Comparison of ENCODE assay signal across 35 cellular contexts in genomic region chr21:40967771-40968170, GRCh38.
"Had no signal": no experiment of that assay in that cellular context is flagged by ENCODE, and none has a peak within 500 bp of the region (broad histone marks: within the 10 kb centered on the region; RNA-seq: fewer than 3 reads in every experiment).

No MANE protein-coding gene starts in this region.

- H3K4me2 ChIP-seq: smooth muscle cell had no signal

- H3K36me3 Mint-ChIP-seq: activated naive CD8-positive, alpha-beta T cell treated with anti-CD3 and anti-CD28 coated beads for 36 hours; brain; naive thymus-derived CD4-positive, alpha-beta T cell; stimulated activated memory B cell treated with anti-CD40 and anti-IgM and Interleukin-4, amounts not matched to agents 10 μg/mL and 1 μg/mL and 100 μg/mL, for 72 hours; type B pancreatic cell had no signal

- H3K4me1 Mint-ChIP-seq: activated CD4-positive, alpha-beta T cell treated with anti-CD3 and anti-CD28 coated beads for 36 hours; activated naive CD8-positive, alpha-beta T cell treated with anti-CD3 and anti-CD28 coated beads for 36 hours; brain; stimulated activated memory B cell treated with anti-CD40 and anti-IgM and Interleukin-4, amounts not matched to agents 10 μg/mL and 1 μg/mL and 100 μg/mL, for 72 hours; stimulated activated naive CD8-positive, alpha-beta T cell treated with anti-CD3 and anti-CD28 coated beads, Interleukin-15, amount 100 ng/mL, for 72 hours had no signal

- ATAC-seq: activated CD4-positive, alpha-beta T cell treated with anti-CD3 and anti-CD28 coated beads for 36 hours; gastroesophageal sphincter; left cardiac atrium; naive thymus-derived CD4-positive, alpha-beta T cell; stimulated activated memory B cell treated with anti-CD40 and anti-IgM and Interleukin-4, amounts not matched to agents 10 μg/mL and 1 μg/mL and 100 μg/mL, for 72 hours; stimulated activated naive CD8-positive, alpha-beta T cell treated with anti-CD3 and anti-CD28 coated beads, Interleukin-15, amount 100 ng/mL, for 72 hours had no signal

- H3K9me3 ChIP-seq: adrenal gland, colonic mucosa, gastroesophageal sphincter, right atrium auricular region, uterus had no signal

- H3K27ac Mint-ChIP-seq: activated CD4-positive, alpha-beta T cell treated with anti-CD3 and anti-CD28 coated beads for 36 hours; activated naive CD4-positive, alpha-beta T cell treated with anti-CD3 and anti-CD28 coated beads for 36 hours; activated naive CD8-positive, alpha-beta T cell treated with anti-CD3 and anti-CD28 coated beads for 36 hours; activated T-helper 1 cell treated with anti-CD3 and anti-CD28 coated beads, Interleukin-12 subunit alpha, Interleukin-12 subunit beta, Interleukin-2, Interleukin-4 antibody, amounts not matched to agents 30 ng/mL and 10 ng/mL and 1 ng/mL, durations not matched to agents 14 hours and 24 hours and 36 hours; brain; naive thymus-derived CD4-positive, alpha-beta T cell; stimulated activated memory B cell treated with anti-CD40 and anti-IgM and Interleukin-4, amounts not matched to agents 10 μg/mL and 1 μg/mL and 100 μg/mL, for 72 hours; stimulated activated naive CD8-positive, alpha-beta T cell treated with anti-CD3 and anti-CD28 coated beads, Interleukin-15, amount 100 ng/mL, for 72 hours; type B pancreatic cell had no signal

- H3K27me3 ChIP-seq: adrenal gland, cardiac muscle cell, colonic mucosa, right atrium auricular region, uterus had no signal

- H3K27ac ChIP-seq: adrenal gland, cardiac muscle cell, colonic mucosa, dorsolateral prefrontal cortex, gastroesophageal sphincter, right atrium auricular region, uterus had no signal

- H3K4me1 ChIP-seq: adrenal gland, colonic mucosa, gastroesophageal sphincter, right atrium auricular region, uterus had no signal

- H3K9me3 Mint-ChIP-seq: activated naive CD4-positive, alpha-beta T cell treated with anti-CD3 and anti-CD28 coated beads for 36 hours; activated naive CD8-positive, alpha-beta T cell treated with anti-CD3 and anti-CD28 coated beads for 36 hours; activated T-helper 1 cell treated with anti-CD3 and anti-CD28 coated beads, Interleukin-12 subunit alpha, Interleukin-12 subunit beta, Interleukin-2, Interleukin-4 antibody, amounts not matched to agents 30 ng/mL and 10 ng/mL and 1 ng/mL, durations not matched to agents 14 hours and 24 hours and 36 hours; neural crest cell; type B pancreatic cell had no signal

- H3K4me3 ChIP-seq: adrenal gland, cardiac muscle cell, colonic mucosa, dorsolateral prefrontal cortex, gastroesophageal sphincter, right atrium auricular region, smooth muscle cell, uterus had no signal

- FAIRE-seq: keratinocyte had no signal

- DNase-seq: activated CD4-positive, alpha-beta T cell treated with anti-CD3 and anti-CD28 coated beads for 36 hours; activated CD4-positive, CD25-positive, alpha-beta regulatory T cell; activated effector memory CD4-positive, alpha-beta T cell treated with anti-CD3 and anti-CD28 coated beads, Interleukin-2, amount 50 U/mL, for 16 hours; activated naive CD4-positive, alpha-beta T cell treated with anti-CD3 and anti-CD28 coated beads for 36 hours; activated naive CD8-positive, alpha-beta T cell treated with anti-CD3 and anti-CD28 coated beads for 36 hours; adrenal gland; aorta; cerebellar nuclear complex; colonic mucosa; dorsolateral prefrontal cortex; effector memory CD4-positive, alpha-beta T cell; erythroblast; head of caudate nucleus; hypothalamus; left cardiac atrium; midbrain; naive thymus-derived CD4-positive, alpha-beta T cell; occipital lobe; stimulated activated CD4-positive, alpha-beta T cell treated with anti-CD3 and anti-CD28 coated beads, Interleukin-1b, Interleukin-23, amount 100 ng/mL, for 48 hours; stimulated activated CD4-positive, alpha-beta T cell treated with anti-CD3 and anti-CD28 coated beads, Interleukin-4, amount 100 ng/mL, for 4 hours; stimulated activated CD8-positive, alpha-beta memory T cell treated with anti-CD3 and anti-CD28 coated beads, Interleukin-4, amount 100 ng/mL, for 48 hours; stimulated activated naive CD8-positive, alpha-beta T cell treated with anti-CD3 and anti-CD28 coated beads, Interleukin-15, amount 100 ng/mL, for 72 hours; substantia nigra; T-helper 2 cell; uterus had no signal

- H3K4me3 Mint-ChIP-seq: activated CD4-positive, alpha-beta T cell treated with anti-CD3 and anti-CD28 coated beads for 36 hours; activated naive CD4-positive, alpha-beta T cell treated with anti-CD3 and anti-CD28 coated beads for 36 hours; activated naive CD8-positive, alpha-beta T cell treated with anti-CD3 and anti-CD28 coated beads for 36 hours; activated T-helper 1 cell treated with anti-CD3 and anti-CD28 coated beads, Interleukin-12 subunit alpha, Interleukin-12 subunit beta, Interleukin-2, Interleukin-4 antibody, amounts not matched to agents 30 ng/mL and 10 ng/mL and 1 ng/mL, durations not matched to agents 14 hours and 24 hours and 36 hours; brain; naive thymus-derived CD4-positive, alpha-beta T cell; neural crest cell; stimulated activated memory B cell treated with anti-CD40 and anti-IgM and Interleukin-4, amounts not matched to agents 10 μg/mL and 1 μg/mL and 100 μg/mL, for 72 hours; stimulated activated naive CD8-positive, alpha-beta T cell treated with anti-CD3 and anti-CD28 coated beads, Interleukin-15, amount 100 ng/mL, for 72 hours; type B pancreatic cell had no signal

- H3K36me3 ChIP-seq: adrenal gland, cardiac muscle cell, colonic mucosa, gastroesophageal sphincter, right atrium auricular region, uterus had no signal
